ENCODE assay signal across 1 cellular context in the genomic region with DNA sequence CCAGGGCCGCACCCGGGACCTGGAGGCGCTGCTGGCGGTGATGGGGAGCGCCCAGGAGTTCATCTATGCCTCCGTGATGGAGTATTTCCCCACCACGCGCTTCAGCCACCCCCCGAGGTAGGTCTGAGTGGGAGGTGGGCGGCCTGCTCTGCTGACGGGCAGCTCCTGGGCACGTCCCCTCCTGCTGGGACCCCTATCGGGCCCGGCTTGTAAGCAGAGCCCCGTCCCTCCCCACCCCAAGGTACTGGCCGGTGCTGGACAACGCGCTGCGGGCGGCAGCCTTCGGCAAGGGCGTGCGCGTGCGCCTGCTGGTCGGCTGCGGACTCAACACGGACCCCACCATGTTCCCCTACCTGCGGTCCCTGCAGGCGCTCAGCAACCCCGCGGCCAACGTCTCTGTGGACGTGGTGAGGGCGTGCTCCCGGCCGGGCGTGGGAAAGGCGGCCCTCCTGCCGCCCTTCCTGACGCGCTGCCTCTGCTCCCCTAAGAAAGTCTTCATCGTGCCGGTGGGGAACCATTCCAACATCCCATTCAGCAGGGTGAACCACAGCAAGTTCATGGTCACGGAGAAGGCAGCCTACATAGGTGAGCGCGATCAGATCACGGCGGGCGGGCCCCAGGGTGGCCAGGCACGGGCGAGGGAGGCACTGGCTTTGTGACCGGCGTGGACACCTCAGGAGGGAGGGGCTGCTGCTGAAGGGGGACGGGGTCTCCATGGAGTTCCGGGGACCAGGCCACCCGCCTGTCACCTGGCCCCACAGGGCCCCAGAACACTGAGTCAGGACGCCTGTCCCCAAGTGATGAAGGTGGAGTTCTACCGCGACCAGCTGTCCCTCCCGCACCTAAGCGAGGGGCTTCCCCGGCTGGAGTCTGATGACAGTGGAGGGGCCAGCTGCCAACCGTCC.
TF ChIP-seq lines count a peak whose summit lies in the region.

No MANE protein-coding gene starts in this region.

TF ChIP-seq in IMR-90, 13 proteins besides CTCF, POLR2A, EP300 and RAD21:
- TF ChIP-seq, protein P1, sequence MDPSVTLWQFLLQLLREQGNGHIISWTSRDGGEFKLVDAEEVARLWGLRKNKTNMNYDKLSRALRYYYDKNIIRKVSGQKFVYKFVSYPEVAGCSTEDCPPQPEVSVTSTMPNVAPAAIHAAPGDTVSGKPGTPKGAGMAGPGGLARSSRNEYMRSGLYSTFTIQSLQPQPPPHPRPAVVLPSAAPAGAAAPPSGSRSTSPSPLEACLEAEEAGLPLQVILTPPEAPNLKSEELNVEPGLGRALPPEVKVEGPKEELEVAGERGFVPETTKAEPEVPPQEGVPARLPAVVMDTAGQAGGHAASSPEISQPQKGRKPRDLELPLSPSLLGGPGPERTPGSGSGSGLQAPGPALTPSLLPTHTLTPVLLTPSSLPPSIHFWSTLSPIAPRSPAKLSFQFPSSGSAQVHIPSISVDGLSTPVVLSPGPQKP (IDR thresholded peaks at IDR 0.05; ENCODE audit: borderline replicate concordance, low read depth, low read length) = no peak
- TF ChIP-seq SMC3 (IDR thresholded peaks at IDR 0.05; ENCODE audit: low read depth, low read length) (no peak), MAZ (IDR thresholded peaks at IDR 0.05; ENCODE audit: borderline replicate concordance, low read depth, low read length) (no peak), MAFK (IDR thresholded peaks at IDR 0.05; ENCODE audit: low read depth, low read length) (no peak), NFE2L2 (IDR thresholded peaks at IDR 0.05; ENCODE audit: low read depth, low read length) (no peak), FOS (IDR thresholded peaks at IDR 0.05; ENCODE audit: low read depth, low read length) (no peak), RCOR1 (IDR thresholded peaks at IDR 0.05; ENCODE audit: insufficient replicate concordance, low read length) (no peak), BHLHE40 (IDR thresholded peaks at IDR 0.05; ENCODE audit: low read depth, low read length) (no peak), CHD1 (IDR thresholded peaks at IDR 0.05; ENCODE audit: low read depth, low read length) (no peak), RFX5 (IDR thresholded peaks at IDR 0.05; ENCODE audit: low read depth, low read length) (no peak), CEBPB (IDR thresholded peaks at IDR 0.05; ENCODE audit: low read depth, low read length) (no peak), MXI1 (IDR thresholded peaks at IDR 0.05; ENCODE audit: borderline replicate concordance, low read depth, low read length) (no peak)
- TF ChIP-seq, protein P2, sequence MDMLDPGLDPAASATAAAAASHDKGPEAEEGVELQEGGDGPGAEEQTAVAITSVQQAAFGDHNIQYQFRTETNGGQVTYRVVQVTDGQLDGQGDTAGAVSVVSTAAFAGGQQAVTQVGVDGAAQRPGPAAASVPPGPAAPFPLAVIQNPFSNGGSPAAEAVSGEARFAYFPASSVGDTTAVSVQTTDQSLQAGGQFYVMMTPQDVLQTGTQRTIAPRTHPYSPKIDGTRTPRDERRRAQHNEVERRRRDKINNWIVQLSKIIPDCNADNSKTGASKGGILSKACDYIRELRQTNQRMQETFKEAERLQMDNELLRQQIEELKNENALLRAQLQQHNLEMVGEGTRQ (IDR thresholded peaks at IDR 0.05; ENCODE audit: low read depth, low read length) = no peak
